8 cellular contexts compared by ENCODE assay signal in genomic region chr19:51020988-51021651, GRCh38. TPM values are rescaled to one million over a fixed set of nuclear protein-coding genes. Genes with fewer than 3 reads are reported as not detected.
DNase-seq lines count a peak whose midpoint lies in the region; ATAC-seq, FAIRE-seq and TF ChIP-seq lines count a peak whose summit lies in the region.

No MANE protein-coding gene starts in this region.

- H3K27ac ChIP-seq in astrocyte (ENCODE audit: low read depth, low read length) (no peak overlapping the region), kidney (ENCODE audit: low read depth in 2 of 2, low read length in 2 of 2) (no peak overlapping the region), upper lobe of left lung (no peak overlapping the region)

- peaks cover 5% of the 10 kb centered on the region for H3K27me3 ChIP-seq in astrocyte (ENCODE audit: insufficient read depth, low read length)
- H3K27me3 ChIP-seq in upper lobe of left lung: peaks cover 0 to 27% (median 12%) of the 10 kb centered on the region in 4 donors

- peaks cover 61% of the 10 kb centered on the region for H3K27me3 Mint-ChIP-seq in astrocyte (ENCODE audit: low read depth, unreplicated experiment)

- TF ChIP-seq POLR2A in upper lobe of left lung (IDR thresholded peaks at IDR 0.05): no peak

- no peak overlapping the region for H3K9ac ChIP-seq in astrocyte (ENCODE audit: low read length)
- no peak overlapping the region for H3K9ac ChIP-seq in kidney (ENCODE audit: low read length in 2 of 2)

- H2AFZ ChIP-seq in astrocyte (ENCODE audit: low read depth, low read length): no peak overlapping the region

- no peak overlapping the region for H3K4me2 ChIP-seq in astrocyte (ENCODE audit: low read length)

- no peaks in the 10 kb centered on the region for H3K79me2 ChIP-seq in astrocyte (ENCODE audit: insufficient read depth, low read length)

- 39 to 41% methylated on average over 7 of the region's 7 CpGs for WGBS in upper lobe of left lung, 2 donors

- no peaks in the 10 kb centered on the region for H3K36me3 Mint-ChIP-seq in astrocyte (ENCODE audit: low read depth, unreplicated experiment)

- H3K9me3 ChIP-seq in astrocyte (ENCODE audit: insufficient read depth, low read depth, low read length) (no peaks in the 10 kb centered on the region), kidney (ENCODE audit: control insufficient read depth in 1 of 2, low read length in 2 of 2) (no peaks in the 10 kb centered on the region), upper lobe of left lung (no peaks in the 10 kb centered on the region)

- peak; percentile 26 for FAIRE-seq in astrocyte (lab: Jason Lieb, UNC)
- no peak for FAIRE-seq in kidney (lab: Jason Lieb, UNC)

- no peak overlapping the region for H3K4me3 Mint-ChIP-seq in astrocyte (ENCODE audit: unreplicated experiment)

- H4K20me1 ChIP-seq in astrocyte (ENCODE audit: insufficient read depth, low read length): no peaks in the 10 kb centered on the region

- TF ChIP-seq CTCF in astrocyte (IDR thresholded peaks at IDR 0.05; ENCODE audit: insufficient read depth, low read depth, low read length) (peak; percentile 55), kidney (IDR thresholded peaks at IDR 0.05; ENCODE audit: borderline replicate concordance, extremely low read depth, insufficient read depth) (peak; percentile 31), upper lobe of left lung (IDR thresholded peaks at IDR 0.05) (peak; percentile 29 to 66 (median 53))

- ATAC-seq in upper lobe of left lung (ENCODE audit: low FRiP score in 2 of 2): peak in 1 of 2 donors; percentile 46
- no peak for ATAC-seq in HG02623 (IDR thresholded peaks at IDR 0.05; ENCODE audit: unreplicated experiment)
- ATAC-seq in HG03280 (IDR thresholded peaks at IDR 0.05; ENCODE audit: unreplicated experiment): no peak

- no peak overlapping the region for H3K27ac Mint-ChIP-seq in astrocyte (ENCODE audit: unreplicated experiment)

- peaks cover 5% of the 10 kb centered on the region for H3K4me1 Mint-ChIP-seq in astrocyte (ENCODE audit: low read depth, unreplicated experiment)

- H3K4me3 ChIP-seq in astrocyte (ENCODE audit: insufficient read depth, low read depth, low read length) (no peak overlapping the region), kidney (ENCODE audit: low read length in 2 of 2) (no peak overlapping the region), upper lobe of left lung (no peak overlapping the region)

- no peak for TF ChIP-seq EP300 in upper lobe of left lung (IDR thresholded peaks at IDR 0.05)

- DNase-seq in A172 (ENCODE audit: low spot score): peak; percentile 45
- DNase-seq in G401 (ENCODE audit: low spot score): peak; percentile 74
- peak; percentile 27 to 35 for DNase-seq in NCI-H187 (lab: John Stamatoyannopoulos, UW)
- peak; percentile 27 for DNase-seq in astrocyte (ENCODE audit: low read depth)
- no peak for DNase-seq in kidney
- no peak for DNase-seq in upper lobe of left lung

- H3K36me3 ChIP-seq in astrocyte (ENCODE audit: insufficient read depth, low read length): no peaks in the 10 kb centered on the region
- H3K36me3 ChIP-seq in kidney (ENCODE audit: control insufficient read depth in 1 of 2, insufficient read depth in 2 of 2, low read length in 2 of 2): no peaks in the 10 kb centered on the region
- no peaks in the 10 kb centered on the region for H3K36me3 ChIP-seq in upper lobe of left lung

- in situ Hi-C loops in G401 (cut with HindIII; ENCODE audit: low sequenced_read_pairs): no loop called here

- H3K4me1 ChIP-seq in astrocyte (ENCODE audit: insufficient read depth, low read length): no peaks in the 10 kb centered on the region
- H3K4me1 ChIP-seq in kidney (ENCODE audit: control insufficient read depth in 1 of 2, insufficient read depth in 1 of 2, low read depth in 1 of 2, low read length in 2 of 2): no peaks in the 10 kb centered on the region
- H3K4me1 ChIP-seq in upper lobe of left lung: peaks cover 8 to 39% (median 21%) of the 10 kb centered on the region in 4 donors

- intact Hi-C loops in kidney (cut with DNase I): no loop called here

- H3K9me3 Mint-ChIP-seq in astrocyte (ENCODE audit: unreplicated experiment): peaks cover 5% of the 10 kb centered on the region

RNA-seq across cellular contexts. Expression of gene KLK10, which starts 1.6 kb away (rescaled TPM):
- total RNA-seq in A172 (2014; rRNA removed; shearing (Covaris generic)): not detected in 2 replicates
- not detected in 2 replicates for total RNA-seq in G401 (2014; rRNA removed; shearing (Covaris generic))
- total RNA-seq in astrocyte (0.19 and 0.30 TPM in 2 replicates), kidney (0.63 TPM), upper lobe of left lung (10 to 100 TPM in 3 of 6 donors, 1 to 10 TPM in 2, not detected in 1; 4.8 to 21.7 (median 18.6) TPM)
- not detected for polyA plus RNA-seq in kidney (ENCODE audit: insufficient read depth, low read depth, low replicate concordance)

RNA-seq across cellular contexts. Expression of gene KLK11, which starts 5.3 kb away (rescaled TPM):
- not detected in 2 replicates for total RNA-seq in A172 (2014; rRNA removed; shearing (Covaris generic))
- not detected in 2 replicates for total RNA-seq in G401 (2014; rRNA removed; shearing (Covaris generic))
- total RNA-seq in astrocyte (not detected in 2 replicates), kidney (0.47 TPM), upper lobe of left lung (10 to 100 TPM; 13.3 to 37.7 (median 22.9) TPM)
- polyA plus RNA-seq in kidney (ENCODE audit: insufficient read depth, low read depth, low replicate concordance): not detected

RNA-seq across cellular contexts. Expression of gene KLK12, which starts 13.7 kb away (rescaled TPM):
- total RNA-seq in A172 (2014; rRNA removed; shearing (Covaris generic)): not detected in 2 replicates
- not detected in 2 replicates for total RNA-seq in G401 (2014; rRNA removed; shearing (Covaris generic))
- total RNA-seq in astrocyte (not detected in 2 replicates), kidney (not detected), upper lobe of left lung (1 to 10 TPM in 1 of 6 donors, under 1 TPM in 1, not detected in 4; 0.54 to 2.0 TPM)
- polyA plus RNA-seq in kidney (ENCODE audit: insufficient read depth, low read depth, low replicate concordance): not detected

RNA-seq across cellular contexts. Expression of gene KLK8, which starts 19.7 kb away (rescaled TPM):
- not detected in 2 replicates for total RNA-seq in A172 (2014; rRNA removed; shearing (Covaris generic))
- total RNA-seq in G401 (2014; rRNA removed; shearing (Covaris generic)): not detected in 2 replicates
- total RNA-seq in astrocyte: not detected in 2 replicates
- total RNA-seq in kidney: 4.2 TPM
- polyA plus RNA-seq in kidney (ENCODE audit: insufficient read depth, low read depth, low replicate concordance): 1.3 TPM
- not detected for total RNA-seq in upper lobe of left lung

RNA-seq across cellular contexts. Expression of gene KLK7, which starts 37.4 kb away (rescaled TPM):
- not detected in 2 replicates for total RNA-seq in A172 (2014; rRNA removed; shearing (Covaris generic))
- total RNA-seq in G401 (2014; rRNA removed; shearing (Covaris generic)): not detected in 2 replicates
- not detected in 2 replicates for total RNA-seq in astrocyte
- total RNA-seq in kidney: 1.0 TPM
- polyA plus RNA-seq in kidney (ENCODE audit: insufficient read depth, low read depth, low replicate concordance): 22.5 TPM
- 1 to 10 TPM in 1 of 6 donors, under 1 TPM in 1, not detected in 4; 0.30 to 1.1 TPM for total RNA-seq in upper lobe of left lung

Comparison
In these comparisons a context has a peak if more than half of its experiments do, and no peak if none do; other contexts are left out.
1. DNase-seq: peak in A172 (single experiment), G401 (single experiment), NCI-H187 (2 of 2) and astrocyte (single experiment); none in kidney (single experiment) and upper lobe of left lung (0 of 2).
2. Peak in every context shown above with its lines, with median percentiles within 50 percentile points of each other: CTCF ChIP-seq.